Comparison of ENCODE assay signal across 2 cellular contexts in the genomic region with DNA sequence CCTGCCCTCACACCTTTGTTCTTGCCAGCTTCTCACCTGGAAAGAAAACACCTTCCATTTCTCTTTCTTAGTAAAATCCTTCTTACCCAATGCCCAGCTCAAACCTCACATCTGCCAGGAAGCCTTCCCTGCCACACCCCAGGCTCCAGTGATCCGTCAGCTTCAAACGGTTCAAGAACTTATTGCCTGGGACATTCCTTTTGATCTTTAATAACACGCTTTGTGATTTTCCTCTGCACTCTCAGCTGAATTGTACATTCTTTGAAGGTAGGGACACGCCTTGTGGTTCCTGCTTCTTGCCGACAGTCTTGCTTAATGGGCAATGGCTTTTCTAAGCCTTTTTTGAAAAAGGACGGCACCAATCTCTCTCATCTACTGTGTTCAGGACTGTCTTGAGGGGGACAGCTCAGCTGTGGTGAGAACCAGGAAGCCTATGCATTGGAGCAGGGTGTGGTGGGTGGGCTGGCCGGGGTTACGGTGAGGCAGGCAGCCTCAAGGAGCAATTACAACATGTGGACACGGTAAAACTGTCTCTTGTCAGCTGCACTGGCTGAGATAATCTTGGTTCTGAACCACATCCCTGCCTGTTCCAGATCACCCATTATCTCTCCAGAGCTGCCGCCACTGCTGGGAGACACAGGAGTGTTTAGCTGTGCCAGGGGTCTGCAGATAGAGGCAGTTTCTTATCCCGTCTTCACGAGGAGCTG.
TF ChIP-seq lines count a peak whose summit lies in the region.

No MANE protein-coding gene starts in this region.

TF ChIP-seq in Ishikawa, 13 proteins besides CTCF, POLR2A, EP300 and RAD21:
- TF ChIP-seq REST (IDR thresholded peaks at IDR 0.05; ENCODE audit: low read depth) (peak; percentile 54), TEAD4 (IDR thresholded peaks at IDR 0.05) (peak; percentile 22; the same call in 1 of the 2 replicates), NFIC (IDR thresholded peaks at IDR 0.05) (no peak)

TF ChIP-seq in K562, 482 proteins besides CTCF, POLR2A, EP300 and RAD21 (continued from another document and continues in another):
- no peak for TF ChIP-seq CHD4 (IDR thresholded peaks at IDR 0.05; ENCODE audit: insufficient read depth, insufficient replicate concordance, low read depth, low read length, poor library complexity, severe bottlenecking)
- TF ChIP-seq, protein P1, sequence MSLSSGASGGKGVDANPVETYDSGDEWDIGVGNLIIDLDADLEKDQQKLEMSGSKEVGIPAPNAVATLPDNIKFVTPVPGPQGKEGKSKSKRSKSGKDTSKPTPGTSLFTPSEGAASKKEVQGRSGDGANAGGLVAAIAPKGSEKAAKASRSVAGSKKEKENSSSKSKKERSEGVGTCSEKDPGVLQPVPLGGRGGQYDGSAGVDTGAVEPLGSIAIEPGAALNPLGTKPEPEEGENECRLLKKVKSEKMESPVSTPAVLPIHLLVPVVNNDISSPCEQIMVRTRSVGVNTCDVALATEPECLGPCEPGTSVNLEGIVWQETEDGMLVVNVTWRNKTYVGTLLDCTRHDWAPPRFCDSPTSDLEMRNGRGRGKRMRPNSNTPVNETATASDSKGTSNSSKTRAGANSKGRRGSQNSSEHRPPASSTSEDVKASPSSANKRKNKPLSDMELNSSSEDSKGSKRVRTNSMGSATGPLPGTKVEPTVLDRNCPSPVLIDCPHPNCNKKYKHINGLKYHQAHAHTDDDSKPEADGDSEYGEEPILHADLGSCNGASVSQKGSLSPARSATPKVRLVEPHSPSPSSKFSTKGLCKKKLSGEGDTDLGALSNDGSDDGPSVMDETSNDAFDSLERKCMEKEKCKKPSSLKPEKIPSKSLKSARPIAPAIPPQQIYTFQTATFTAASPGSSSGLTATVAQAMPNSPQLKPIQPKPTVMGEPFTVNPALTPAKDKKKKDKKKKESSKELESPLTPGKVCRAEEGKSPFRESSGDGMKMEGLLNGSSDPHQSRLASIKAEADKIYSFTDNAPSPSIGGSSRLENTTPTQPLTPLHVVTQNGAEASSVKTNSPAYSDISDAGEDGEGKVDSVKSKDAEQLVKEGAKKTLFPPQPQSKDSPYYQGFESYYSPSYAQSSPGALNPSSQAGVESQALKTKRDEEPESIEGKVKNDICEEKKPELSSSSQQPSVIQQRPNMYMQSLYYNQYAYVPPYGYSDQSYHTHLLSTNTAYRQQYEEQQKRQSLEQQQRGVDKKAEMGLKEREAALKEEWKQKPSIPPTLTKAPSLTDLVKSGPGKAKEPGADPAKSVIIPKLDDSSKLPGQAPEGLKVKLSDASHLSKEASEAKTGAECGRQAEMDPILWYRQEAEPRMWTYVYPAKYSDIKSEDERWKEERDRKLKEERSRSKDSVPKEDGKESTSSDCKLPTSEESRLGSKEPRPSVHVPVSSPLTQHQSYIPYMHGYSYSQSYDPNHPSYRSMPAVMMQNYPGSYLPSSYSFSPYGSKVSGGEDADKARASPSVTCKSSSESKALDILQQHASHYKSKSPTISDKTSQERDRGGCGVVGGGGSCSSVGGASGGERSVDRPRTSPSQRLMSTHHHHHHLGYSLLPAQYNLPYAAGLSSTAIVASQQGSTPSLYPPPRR (CRISPR knock-in tag; IDR thresholded peaks at IDR 0.05; ENCODE audit: borderline replicate concordance), result no peak
- peak; percentile 46; the same call in 1 of the 2 replicates for TF ChIP-seq CEBPB (tag; IDR thresholded peaks at IDR 0.05)
- peak; percentile 73; the same call in 1 of the 2 replicates for TF ChIP-seq ZNF589 (CRISPR knock-in tag; IDR thresholded peaks at IDR 0.05; ENCODE audit: low read depth)
- TF ChIP-seq, protein P2, sequence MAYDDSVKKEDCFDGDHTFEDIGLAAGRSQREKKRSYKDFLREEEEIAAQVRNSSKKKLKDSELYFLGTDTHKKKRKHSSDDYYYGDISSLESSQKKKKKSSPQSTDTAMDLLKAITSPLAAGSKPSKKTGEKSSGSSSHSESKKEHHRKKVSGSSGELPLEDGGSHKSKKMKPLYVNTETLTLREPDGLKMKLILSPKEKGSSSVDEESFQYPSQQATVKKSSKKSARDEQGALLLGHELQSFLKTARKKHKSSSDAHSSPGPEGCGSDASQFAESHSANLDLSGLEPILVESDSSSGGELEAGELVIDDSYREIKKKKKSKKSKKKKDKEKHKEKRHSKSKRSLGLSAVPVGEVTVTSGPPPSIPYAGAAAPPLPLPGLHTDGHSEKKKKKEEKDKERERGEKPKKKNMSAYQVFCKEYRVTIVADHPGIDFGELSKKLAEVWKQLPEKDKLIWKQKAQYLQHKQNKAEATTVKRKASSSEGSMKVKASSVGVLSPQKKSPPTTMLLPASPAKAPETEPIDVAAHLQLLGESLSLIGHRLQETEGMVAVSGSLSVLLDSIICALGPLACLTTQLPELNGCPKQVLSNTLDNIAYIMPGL (CRISPR knock-in tag; IDR thresholded peaks at IDR 0.05), result no peak
- no peak for TF ChIP-seq LCOR (CRISPR knock-in tag; IDR thresholded peaks at IDR 0.05)
- TF ChIP-seq BRF1 (IDR thresholded peaks at IDR 0.05; ENCODE audit: borderline replicate concordance, extremely low read depth, insufficient read length), result no peak
- no peak for TF ChIP-seq ETV5 (CRISPR knock-in tag; IDR thresholded peaks at IDR 0.05; ENCODE audit: low read depth)
- TF ChIP-seq SIN3A (IDR thresholded peaks at IDR 0.05; ENCODE audit: borderline replicate concordance in 2 of 2, control insufficient read depth in 1 of 2, low read depth in 2 of 2, low read length in 2 of 2), result no peak
- TF ChIP-seq GTF2F1 (IDR thresholded peaks at IDR 0.05; ENCODE audit: low read depth, low read length), result no peak
- TF ChIP-seq THRAP3 (IDR thresholded peaks at IDR 0.05; ENCODE audit: borderline replicate concordance), result no peak
- 0 out of 2 replicates have a peak, but pooled peaks have one; percentile 6 for TF ChIP-seq JUND (IDR thresholded peaks at IDR 0.05; ENCODE audit: borderline replicate concordance, low read depth, low read length)
- TF ChIP-seq JUND (tag; IDR thresholded peaks at IDR 0.05; ENCODE audit: borderline replicate concordance, low read depth, low read length), result no peak
- no peak for TF ChIP-seq TCF7L2 (IDR thresholded peaks at IDR 0.05; ENCODE audit: low read depth, low read length)
- TF ChIP-seq ERF (CRISPR knock-in tag; IDR thresholded peaks at IDR 0.05), result 0 out of 2 replicates have a peak, but pooled peaks have one; percentile 64
- TF ChIP-seq RAD51 (IDR thresholded peaks at IDR 0.05; ENCODE audit: borderline replicate concordance, low read depth), result no peak
- TF ChIP-seq ZFP1 (CRISPR knock-in tag; IDR thresholded peaks at IDR 0.05), result no peak
- TF ChIP-seq IRF2 (CRISPR knock-in tag; IDR thresholded peaks at IDR 0.05), result no peak
- TF ChIP-seq ZBTB2 (IDR thresholded peaks at IDR 0.05), result no peak
- peak; percentile 51; the same call in 1 of the 2 replicates for TF ChIP-seq ZBTB17 (CRISPR knock-in tag; IDR thresholded peaks at IDR 0.05)
- no peak for TF ChIP-seq DLX4 (CRISPR knock-in tag; IDR thresholded peaks at IDR 0.05)
- TF ChIP-seq MAZ (CRISPR knock-in tag; conservative IDR thresholded peaks at IDR 0.05 in 1 of 2, IDR thresholded peaks at IDR 0.05 in 1 of 2), result peak in 1 of 2 experiments; percentile 58; a peak in 2 of 4 replicates
- TF ChIP-seq SRSF1 (IDR thresholded peaks at IDR 0.05; ENCODE audit: low read depth, low read length), result no peak
- 0 out of 2 replicates have a peak, but pooled peaks have one; percentile 27 for TF ChIP-seq OTX1 (CRISPR knock-in tag; IDR thresholded peaks at IDR 0.05)
- TF ChIP-seq ZNF740 (CRISPR knock-in tag; IDR thresholded peaks at IDR 0.05), result no peak
- no peak for TF ChIP-seq ZNF740 (tag; IDR thresholded peaks at IDR 0.05)
- 0 out of 2 replicates have a peak, but pooled peaks have one; percentile 60 for TF ChIP-seq E2F3 (CRISPR knock-in tag; IDR thresholded peaks at IDR 0.05)
- no peak for TF ChIP-seq RBFOX2 (IDR thresholded peaks at IDR 0.05; ENCODE audit: low read depth, low read length)
- no peak for TF ChIP-seq CBFB (CRISPR knock-in tag; IDR thresholded peaks at IDR 0.05)
- no peak for TF ChIP-seq BRCA1 (IDR thresholded peaks at IDR 0.05)
- TF ChIP-seq BRCA1 (CRISPR knock-in tag; IDR thresholded peaks at IDR 0.05), result no peak
- TF ChIP-seq, protein P3, sequence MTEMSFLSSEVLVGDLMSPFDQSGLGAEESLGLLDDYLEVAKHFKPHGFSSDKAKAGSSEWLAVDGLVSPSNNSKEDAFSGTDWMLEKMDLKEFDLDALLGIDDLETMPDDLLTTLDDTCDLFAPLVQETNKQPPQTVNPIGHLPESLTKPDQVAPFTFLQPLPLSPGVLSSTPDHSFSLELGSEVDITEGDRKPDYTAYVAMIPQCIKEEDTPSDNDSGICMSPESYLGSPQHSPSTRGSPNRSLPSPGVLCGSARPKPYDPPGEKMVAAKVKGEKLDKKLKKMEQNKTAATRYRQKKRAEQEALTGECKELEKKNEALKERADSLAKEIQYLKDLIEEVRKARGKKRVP (CRISPR knock-in tag; IDR thresholded peaks at IDR 0.05), result peak; percentile 47; the same call in 1 of the 2 replicates
- TF ChIP-seq CXXC5 (CRISPR knock-in tag; IDR thresholded peaks at IDR 0.05), result peak; percentile 74
- TF ChIP-seq NFYB (IDR thresholded peaks at IDR 0.05; ENCODE audit: extremely low read depth, insufficient read length), result no peak
- no peak for TF ChIP-seq PRMT5 (CRISPR knock-in tag; IDR thresholded peaks at IDR 0.05)
- TF ChIP-seq, protein P4, sequence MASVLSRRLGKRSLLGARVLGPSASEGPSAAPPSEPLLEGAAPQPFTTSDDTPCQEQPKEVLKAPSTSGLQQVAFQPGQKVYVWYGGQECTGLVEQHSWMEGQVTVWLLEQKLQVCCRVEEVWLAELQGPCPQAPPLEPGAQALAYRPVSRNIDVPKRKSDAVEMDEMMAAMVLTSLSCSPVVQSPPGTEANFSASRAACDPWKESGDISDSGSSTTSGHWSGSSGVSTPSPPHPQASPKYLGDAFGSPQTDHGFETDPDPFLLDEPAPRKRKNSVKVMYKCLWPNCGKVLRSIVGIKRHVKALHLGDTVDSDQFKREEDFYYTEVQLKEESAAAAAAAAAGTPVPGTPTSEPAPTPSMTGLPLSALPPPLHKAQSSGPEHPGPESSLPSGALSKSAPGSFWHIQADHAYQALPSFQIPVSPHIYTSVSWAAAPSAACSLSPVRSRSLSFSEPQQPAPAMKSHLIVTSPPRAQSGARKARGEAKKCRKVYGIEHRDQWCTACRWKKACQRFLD (CRISPR knock-in tag; IDR thresholded peaks at IDR 0.05), result peak; percentile 91
- peak; percentile 86 for TF ChIP-seq TAL1 (IDR thresholded peaks at IDR 0.05)
- no peak for TF ChIP-seq SMARCA5 (IDR thresholded peaks at IDR 0.05)
- TF ChIP-seq ZNF583 (CRISPR knock-in tag; IDR thresholded peaks at IDR 0.05), result 0 out of 2 replicates have a peak, but pooled peaks have one; percentile 51
- TF ChIP-seq ZKSCAN8 (CRISPR knock-in tag; IDR thresholded peaks at IDR 0.05), result no peak
- TF ChIP-seq NFIX (CRISPR knock-in tag; IDR thresholded peaks at IDR 0.05; ENCODE audit: low read depth), result no peak
- TF ChIP-seq NCOA1 (IDR thresholded peaks at IDR 0.05; ENCODE audit: low read depth), result no peak
- no peak for TF ChIP-seq GABPB2 (CRISPR knock-in tag; conservative IDR thresholded peaks at IDR 0.05)
- TF ChIP-seq SRSF9 (IDR thresholded peaks at IDR 0.05; ENCODE audit: borderline replicate concordance, low read depth, low read length), result no peak
- peak; percentile 91; the same call in 1 of the 2 replicates for TF ChIP-seq DMBX1 (CRISPR knock-in tag; IDR thresholded peaks at IDR 0.05; ENCODE audit: borderline replicate concordance)
- TF ChIP-seq HBP1 (CRISPR knock-in tag; IDR thresholded peaks at IDR 0.05), result peak; percentile 54; the same call in 1 of the 2 replicates
- TF ChIP-seq ZC3H8 (IDR thresholded peaks at IDR 0.05), result no peak
- TF ChIP-seq, protein P5, sequence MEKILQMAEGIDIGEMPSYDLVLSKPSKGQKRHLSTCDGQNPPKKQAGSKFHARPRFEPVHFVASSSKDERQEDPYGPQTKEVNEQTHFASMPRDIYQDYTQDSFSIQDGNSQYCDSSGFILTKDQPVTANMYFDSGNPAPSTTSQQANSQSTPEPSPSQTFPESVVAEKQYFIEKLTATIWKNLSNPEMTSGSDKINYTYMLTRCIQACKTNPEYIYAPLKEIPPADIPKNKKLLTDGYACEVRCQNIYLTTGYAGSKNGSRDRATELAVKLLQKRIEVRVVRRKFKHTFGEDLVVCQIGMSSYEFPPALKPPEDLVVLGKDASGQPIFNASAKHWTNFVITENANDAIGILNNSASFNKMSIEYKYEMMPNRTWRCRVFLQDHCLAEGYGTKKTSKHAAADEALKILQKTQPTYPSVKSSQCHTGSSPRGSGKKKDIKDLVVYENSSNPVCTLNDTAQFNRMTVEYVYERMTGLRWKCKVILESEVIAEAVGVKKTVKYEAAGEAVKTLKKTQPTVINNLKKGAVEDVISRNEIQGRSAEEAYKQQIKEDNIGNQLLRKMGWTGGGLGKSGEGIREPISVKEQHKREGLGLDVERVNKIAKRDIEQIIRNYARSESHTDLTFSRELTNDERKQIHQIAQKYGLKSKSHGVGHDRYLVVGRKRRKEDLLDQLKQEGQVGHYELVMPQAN (IDR thresholded peaks at IDR 0.05; ENCODE audit: borderline replicate concordance), result no peak
- TF ChIP-seq ZNF134 (CRISPR knock-in tag; conservative IDR thresholded peaks at IDR 0.05), result peak; percentile 58; the same call in 1 of the 2 replicates
- TF ChIP-seq ZKSCAN1 (IDR thresholded peaks at IDR 0.05; ENCODE audit: low read depth, low read length), result no peak
